ENCODE assay signal across 1 cellular context in the genomic region with DNA sequence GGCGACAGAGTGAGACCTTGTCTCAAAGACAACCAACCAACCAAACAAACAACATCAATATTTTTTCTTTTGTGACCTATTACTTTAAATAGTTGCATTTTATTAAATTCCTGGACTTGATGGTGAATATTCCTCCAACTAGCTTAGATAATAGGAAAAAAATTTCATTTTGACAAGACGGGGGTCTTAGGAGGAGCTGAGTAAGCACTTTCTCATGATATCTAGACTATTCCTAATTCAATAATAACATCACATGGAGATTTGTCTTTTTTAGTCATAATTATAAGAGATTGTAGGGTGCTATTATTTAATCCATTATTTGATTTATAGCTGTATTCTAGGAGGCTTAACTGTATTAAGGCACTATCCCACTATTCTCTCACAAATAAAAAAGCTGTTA.
TF ChIP-seq lines count a peak whose summit lies in the region.

No MANE protein-coding gene starts in this region.

TF ChIP-seq in HepG2, 621 proteins besides CTCF, POLR2A, EP300 and RAD21 (continued from another document):
- no peak for TF ChIP-seq BATF2 (CRISPR knock-in tag; IDR thresholded peaks at IDR 0.05)
- TF ChIP-seq, protein P1, sequence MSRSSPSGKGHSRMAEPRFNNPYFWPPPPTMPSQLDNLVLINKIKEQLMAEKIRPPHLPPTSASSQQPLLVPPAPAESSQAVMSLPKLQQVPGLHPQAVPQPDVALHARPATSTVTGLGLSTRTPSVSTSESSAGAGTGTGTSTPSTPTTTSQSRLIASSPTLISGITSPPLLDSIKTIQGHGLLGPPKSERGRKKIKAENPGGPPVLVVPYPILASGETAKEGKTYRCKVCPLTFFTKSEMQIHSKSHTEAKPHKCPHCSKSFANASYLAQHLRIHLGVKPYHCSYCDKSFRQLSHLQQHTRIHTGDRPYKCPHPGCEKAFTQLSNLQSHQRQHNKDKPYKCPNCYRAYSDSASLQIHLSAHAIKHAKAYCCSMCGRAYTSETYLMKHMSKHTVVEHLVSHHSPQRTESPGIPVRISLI (CRISPR knock-in tag; IDR thresholded peaks at IDR 0.05; ENCODE audit: borderline replicate concordance): no peak
- TF ChIP-seq, protein P2, sequence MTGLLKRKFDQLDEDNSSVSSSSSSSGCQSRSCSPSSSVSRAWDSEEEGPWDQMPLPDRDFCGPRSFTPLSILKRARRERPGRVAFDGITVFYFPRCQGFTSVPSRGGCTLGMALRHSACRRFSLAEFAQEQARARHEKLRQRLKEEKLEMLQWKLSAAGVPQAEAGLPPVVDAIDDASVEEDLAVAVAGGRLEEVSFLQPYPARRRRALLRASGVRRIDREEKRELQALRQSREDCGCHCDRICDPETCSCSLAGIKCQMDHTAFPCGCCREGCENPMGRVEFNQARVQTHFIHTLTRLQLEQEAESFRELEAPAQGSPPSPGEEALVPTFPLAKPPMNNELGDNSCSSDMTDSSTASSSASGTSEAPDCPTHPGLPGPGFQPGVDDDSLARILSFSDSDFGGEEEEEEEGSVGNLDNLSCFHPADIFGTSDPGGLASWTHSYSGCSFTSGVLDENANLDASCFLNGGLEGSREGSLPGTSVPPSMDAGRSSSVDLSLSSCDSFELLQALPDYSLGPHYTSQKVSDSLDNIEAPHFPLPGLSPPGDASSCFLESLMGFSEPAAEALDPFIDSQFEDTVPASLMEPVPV (CRISPR knock-in tag; IDR thresholded peaks at IDR 0.05): no peak
- no peak for TF ChIP-seq ASH2L (IDR thresholded peaks at IDR 0.05; ENCODE audit: insufficient read length, low read depth, low read length)
- no peak for TF ChIP-seq MAF1 (CRISPR knock-in tag; IDR thresholded peaks at IDR 0.05; ENCODE audit: borderline replicate concordance)
- TF ChIP-seq RXRA (CRISPR knock-in tag; IDR thresholded peaks at IDR 0.05): no peak
- TF ChIP-seq, protein P3, sequence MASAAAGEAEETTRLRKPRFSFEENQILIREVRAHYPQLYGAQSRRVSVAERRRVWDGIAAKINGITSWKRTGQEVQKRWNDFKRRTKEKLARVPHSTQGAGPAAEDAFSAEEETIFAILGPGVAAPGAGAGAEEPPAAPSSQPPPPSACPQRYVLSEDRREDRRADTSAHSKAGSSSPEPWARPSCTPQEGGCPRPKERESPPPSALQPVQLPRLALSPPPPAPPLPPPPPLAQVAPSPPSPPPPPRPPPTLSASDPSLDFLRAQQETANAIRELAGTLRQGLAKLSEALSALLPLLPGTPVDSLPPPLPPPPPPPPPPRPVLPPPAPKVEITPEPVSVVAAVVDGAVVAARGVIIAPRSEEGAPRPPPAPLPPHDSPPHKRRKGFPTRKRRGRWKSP (CRISPR knock-in tag; IDR thresholded peaks at IDR 0.05): no peak
- TF ChIP-seq MAFF (IDR thresholded peaks at IDR 0.05; ENCODE audit: low read depth, low read length): peak; percentile 64
- TF ChIP-seq SP140L (CRISPR knock-in tag; IDR thresholded peaks at IDR 0.05; ENCODE audit: borderline replicate concordance): no peak
